16 cellular contexts compared by ENCODE assay signal in genomic region chr14:95922080-95922479, GRCh38. TPM values are rescaled to one million over a fixed set of nuclear protein-coding genes. Genes with fewer than 3 reads are reported as not detected.
DNase-seq lines count a peak whose midpoint lies in the region; FAIRE-seq and TF ChIP-seq lines count a peak whose summit lies in the region.
"Had no signal": no experiment of that assay in that cellular context is flagged by ENCODE, and none has a peak within 500 bp of the region (broad histone marks: within the 10 kb centered on the region; RNA-seq: fewer than 3 reads in every experiment).

No MANE protein-coding gene starts in this region.

- no peak overlapping the region for H3K18ac ChIP-seq in H1 (ENCODE audit: extremely low read depth, low read length)

- POLR2A ChIA-PET in H1 (lab: Charles Lee; ENCODE audit: partially characterized antibody), result no interaction called here

- WGBS in H1 (ENCODE audit: extremely low coverage in 1 of 2, insufficient coverage in 1 of 2, insufficient read length in 1 of 2, insufficient replicate concordance in 2 of 2, low coverage in 1 of 2, low lambda C conversion rate in 2 of 2, missing lambda C conversion rate in 1 of 2), 2 experiments, result 92% methylated on average over 4 of the region's 4 CpGs; no CpG with 5 or more reads in 1 of the 2 experiments

- H3K4ac ChIP-seq in H1 (replicated peaks; ENCODE audit: insufficient read length, low read depth, low read length), result no peak overlapping the region

- no peak overlapping the region for H3K56ac ChIP-seq in H1 (replicated peaks; ENCODE audit: insufficient read length, low read depth, low read length)

- no peaks in the 10 kb centered on the region for H3K27me3 Mint-ChIP-seq in endothelial cell (ENCODE audit: unreplicated experiment)

- no peak overlapping the region for H2BK12ac ChIP-seq in H1 (ENCODE audit: low read depth, low read length)

- no peak for FAIRE-seq in H1 (lab: Jason Lieb, UNC)
- FAIRE-seq: A549, D721Med had no signal

- H3K27ac ChIP-seq in H1 (ENCODE audit: low read depth, low read length), result no peak overlapping the region
- H3K27ac ChIP-seq: A549, C4-2B had no signal

- no peak for TF ChIP-seq EP300 in H1 (IDR thresholded peaks at IDR 0.05; ENCODE audit: borderline replicate concordance in 1 of 2, low read depth in 2 of 2, low read length in 2 of 2)

- H2BK120ac ChIP-seq in H1 (replicated peaks; ENCODE audit: low read depth, low read length), result no peak overlapping the region

- in situ Hi-C loops in HAP-1 (cut with MboI; ENCODE audit: low sequenced_read_pairs), result no loop called here

- H2AFZ ChIP-seq in H1 (ENCODE audit: low read length), result no peak overlapping the region

- no peak overlapping the region for H3K4me2 ChIP-seq in H1 (ENCODE audit: insufficient read depth in 1 of 2, low read depth in 2 of 2, low read length in 2 of 2)
- H3K4me2 ChIP-seq: A549 had no signal

- H3K23me2 ChIP-seq in H1 (ENCODE audit: low read depth, low read length), result no peaks in the 10 kb centered on the region

- no peak overlapping the region for H2BK20ac ChIP-seq in H1 (ENCODE audit: low read length)

- no peak overlapping the region for H3K23ac ChIP-seq in H1 (ENCODE audit: insufficient read length)

- H2BK5ac ChIP-seq in H1 (ENCODE audit: low read depth, low read length), result no peak overlapping the region

- H3K9me3 ChIP-seq in MG63, result no peaks in the 10 kb centered on the region
- H3K9me3 ChIP-seq in H1 (ENCODE audit: insufficient read depth in 2 of 2, low read depth in 1 of 2, low read length in 1 of 2), result no peaks in the 10 kb centered on the region
- no peaks in the 10 kb centered on the region for H3K9me3 ChIP-seq in HAP-1
- H3K9me3 ChIP-seq: A549, Caco-2 had no signal

- no peak overlapping the region for H3K4me3 Mint-ChIP-seq in endothelial cell (ENCODE audit: unreplicated experiment)
- H3K4me3 Mint-ChIP-seq: CD4-positive, alpha-beta T cell; H9 had no signal

- no peak for TF ChIP-seq POLR2A in H1 (IDR thresholded peaks at IDR 0.05; ENCODE audit: control extremely low read depth in 1 of 2, low read depth in 2 of 2, low read length in 2 of 2)

- H3K27ac Mint-ChIP-seq in endothelial cell (ENCODE audit: unreplicated experiment), result no peak overlapping the region
- H3K27ac Mint-ChIP-seq: CD4-positive, alpha-beta T cell; H9 had no signal

- no peak overlapping the region for H2AK5ac ChIP-seq in H1 (ENCODE audit: low read depth, low read length)

- no peak for TF ChIP-seq CTCF in H1 (IDR thresholded peaks at IDR 0.05; ENCODE audit: control extremely low read depth in 1 of 3, insufficient read depth in 1 of 3, low read depth in 1 of 3, low read length in 3 of 3)
- TF ChIP-seq CTCF in endothelial cell (IDR thresholded peaks at IDR 0.05; ENCODE audit: unreplicated experiment), result no peak

- no peak overlapping the region for H4K5ac ChIP-seq in H1 (ENCODE audit: insufficient read length, low read depth, low read length)

- no peak overlapping the region for H4K91ac ChIP-seq in H1 (replicated peaks; ENCODE audit: insufficient read length, low read length)

- peaks cover 0 to 4% of the 10 kb centered on the region in 2 experiments; a peak in 1 of 4 replicates for H3K79me2 ChIP-seq in H1 (ENCODE audit: control insufficient read depth in 1 of 2, insufficient read depth in 2 of 2, low read length in 2 of 2)

- H3K9ac ChIP-seq in H1 (replicated peaks in 1 of 4; ENCODE audit: extremely low read depth in 1 of 4, low read depth in 3 of 4, low read length in 3 of 4), result no peak overlapping the region

- H3K4me1 ChIP-seq in H1 (replicated peaks in 1 of 4; ENCODE audit: control insufficient read depth in 3 of 4, insufficient read depth in 4 of 4, low read length in 3 of 4) (peaks cover 0 to 10% (median 5%) of the 10 kb centered on the region in 4 experiments; a peak in 4 of 7 replicates), HAP-1 (no peaks in the 10 kb centered on the region)
- H3K4me1 ChIP-seq: A549, Caco-2 had no signal

- H3K9me3 Mint-ChIP-seq in endothelial cell (ENCODE audit: unreplicated experiment), result no peaks in the 10 kb centered on the region
- H3K9me3 Mint-ChIP-seq: CD4-positive, alpha-beta T cell; H9 had no signal

- CTCF ChIA-PET in H1 (lab: Charles Lee; ENCODE audit: partially characterized antibody), result interaction anchor here (0.9 to 1.3 kb wide), 4 partner anchors 16 to 72 kb away, joined by 3 to 6 read pairs (median 3); no protein-coding TSS in a partner anchor

- no peaks in the 10 kb centered on the region for H3K79me1 ChIP-seq in H1 (ENCODE audit: low read depth, low read length)

- H2BK15ac ChIP-seq in H1 (ENCODE audit: low read length), result peak overlapping the region; percentile 2; the same call in 1 of the 2 replicates

- no peak overlapping the region for H4K8ac ChIP-seq in H1 (ENCODE audit: extremely low read depth, insufficient read depth, low read length)

- H3K36me3 ChIP-seq in MG63 (no peaks in the 10 kb centered on the region), H1 (ENCODE audit: control insufficient read depth in 2 of 4, insufficient read depth in 4 of 4, low read length in 3 of 4) (peaks cover 0 to 47% (median 9%) of the 10 kb centered on the region in 4 experiments; a peak in 5 of 8 replicates), HAP-1 (replicated peaks) (no peaks in the 10 kb centered on the region)

- H3K4me3 ChIP-seq in MG63, result no peak overlapping the region
- H3K4me3 ChIP-seq in H1 (ENCODE audit: extremely low read depth in 1 of 4, insufficient read depth in 2 of 4, low read depth in 3 of 4, low read length in 4 of 4), result no peak overlapping the region
- H3K4me3 ChIP-seq in HAP-1, result no peak overlapping the region
- H3K4me3 ChIP-seq: A549 had no signal

- no peak for TF ChIP-seq RAD21 in H1 (IDR thresholded peaks at IDR 0.05 in 1 of 2, conservative IDR thresholded peaks at IDR 0.05 in 1 of 2; ENCODE audit: low read depth in 2 of 2, low read length in 2 of 2)

- H3K27me3 ChIP-seq in MG63, result no peaks in the 10 kb centered on the region
- H3K27me3 ChIP-seq in H1 (replicated peaks in 1 of 4; ENCODE audit: control insufficient read depth in 3 of 4, extremely low read depth in 1 of 4, insufficient read depth in 3 of 4, low read length in 3 of 4), result no peaks in the 10 kb centered on the region
- H3K27me3 ChIP-seq in HAP-1 (ENCODE audit: low read depth), result no peaks in the 10 kb centered on the region

- no peaks in the 10 kb centered on the region for H4K20me1 ChIP-seq in H1 (replicated peaks in 1 of 2; ENCODE audit: control insufficient read depth in 1 of 2, insufficient read depth in 2 of 2, low read length in 2 of 2)

- H3K4me1 Mint-ChIP-seq in endothelial cell (ENCODE audit: unreplicated experiment), result no peaks in the 10 kb centered on the region

- no peaks in the 10 kb centered on the region for H3K36me3 Mint-ChIP-seq in endothelial cell (ENCODE audit: low read depth, unreplicated experiment)

- DNase-seq in ELR (ENCODE audit: low read depth), result peak; percentile 13
- peak; percentile 21 for DNase-seq in MG63
- no peak for DNase-seq in H1 (ENCODE audit: low read depth in 1 of 2, low spot score in 2 of 2)
- no peak for DNase-seq in activated naive CD4-positive, alpha-beta T cell treated with Interleukin-2 at 50 U/mL for 16 hours
- no peak for DNase-seq in endothelial cell (ENCODE audit: low spot score)
- DNase-seq in HAP-1 (ENCODE audit: low spot score in 2 of 2), result no peak
- DNase-seq: AML-193; Caco-2; CD4-positive, alpha-beta T cell; GF-D8; GOT3; H9 had no signal

- no peak overlapping the region for H3K14ac ChIP-seq in H1 (ENCODE audit: insufficient read length)

TF ChIP-seq in H1, 55 proteins besides CTCF, POLR2A, EP300 and RAD21:
- TF ChIP-seq GABPA (IDR thresholded peaks at IDR 0.05; ENCODE audit: borderline replicate concordance, insufficient read depth, low read length) (no peak), BACH1 (IDR thresholded peaks at IDR 0.05; ENCODE audit: low read length) (no peak), SP2 (IDR thresholded peaks at IDR 0.05; ENCODE audit: low read length) (no peak), KDM1A (IDR thresholded peaks at IDR 0.05; ENCODE audit: borderline replicate concordance, low read length) (no peak), SP4 (IDR thresholded peaks at IDR 0.05; ENCODE audit: low read length) (no peak), RNF2 (IDR thresholded peaks at IDR 0.05; ENCODE audit: borderline replicate concordance, low read depth, low read length, missing control alignments, poor library complexity, severe bottlenecking) (no peak), TAF7 (optimal IDR thresholded peaks at IDR 0.05; ENCODE audit: borderline replicate concordance, low read depth, low read length) (no peak), JUND (IDR thresholded peaks at IDR 0.05; ENCODE audit: low read length) (no peak), CEBPB (IDR thresholded peaks at IDR 0.05; ENCODE audit: low read depth, low read length) (no peak), PHF8 (conservative IDR thresholded peaks at IDR 0.05; ENCODE audit: low read depth, low read length) (no peak), KDM4A (IDR thresholded peaks at IDR 0.05; ENCODE audit: low read depth, low read length, severe bottlenecking) (no peak), GTF2F1 (IDR thresholded peaks at IDR 0.05; ENCODE audit: borderline replicate concordance, low read depth, low read length) (no peak), CHD2 (IDR thresholded peaks at IDR 0.05; ENCODE audit: low read length) (no peak), POU5F1 (IDR thresholded peaks at IDR 0.05; ENCODE audit: low read depth, low read length) (no peak), CREB1 (IDR thresholded peaks at IDR 0.05) (no peak)
- TF ChIP-seq, protein P1, sequence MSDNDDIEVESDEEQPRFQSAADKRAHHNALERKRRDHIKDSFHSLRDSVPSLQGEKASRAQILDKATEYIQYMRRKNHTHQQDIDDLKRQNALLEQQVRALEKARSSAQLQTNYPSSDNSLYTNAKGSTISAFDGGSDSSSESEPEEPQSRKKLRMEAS (IDR thresholded peaks at IDR 0.05), result no peak

RNA-seq across cellular contexts. Expression of gene TUNAR, which starts 45.4 kb away (rescaled TPM):
- not detected in 2 replicates for total RNA-seq in MG63 (2014; rRNA removed; shearing (Covaris generic); ENCODE audit: low replicate concordance)
- total RNA-seq in H1 (2021; fragmentation: NEBNext Ultra II Directional; extraction: Animal tissue kit (Norgen Biotek cat#: 25700)), result 63.7 and 63.9 TPM in 2 replicates
- polyA plus RNA-seq in H1 (2011; rRNA removed), result 12.3 and 12.8 TPM in 2 replicates
- 18.2 TPM for polyA plus RNA-seq in H1 (2011; cell fraction: cytosol; rRNA removed)
- polyA plus RNA-seq in H1 (2011; cell fraction: nucleus; rRNA removed), result 13.0 TPM
- polyA plus RNA-seq in H1 (2012, experiment 1 of 2), result 48.9 to 70.8 TPM (median 51.8 TPM) in 4 replicates
- 53.8 TPM for polyA plus RNA-seq in H1 (2012, experiment 2 of 2)
- polyA plus RNA-seq in H1 (2013, experiment 1 of 2), result 46.4 TPM
- 49.6 TPM for polyA plus RNA-seq in H1 (2013, experiment 2 of 2)
- polyA minus RNA-seq in H1 (2011; rRNA and poly(A)+ RNA removed), result 11.2 and 12.1 TPM in 2 replicates
- 16.5 TPM for polyA minus RNA-seq in H1 (2011; cell fraction: cytosol; rRNA and poly(A)+ RNA removed)
- polyA minus RNA-seq in H1 (2011; cell fraction: nucleus; rRNA and poly(A)+ RNA removed), result 15.7 TPM
- total RNA-seq in endothelial cell (ENCODE audit: unreplicated experiment), result 2.0 TPM
- total RNA-seq: Caco-2; CD4-positive, alpha-beta T cell had no signal
- polyA plus RNA-seq: A549, BJ had no signal

Comparison
In these comparisons a context has a peak if more than half of its experiments do, and no peak if none do; other contexts are left out.
1. DNase-seq: peak in ELR (single experiment) and MG63 (single experiment); none in H1 (0 of 2), activated naive CD4-positive, alpha-beta T cell treated with Interleukin-2 at 50 U/mL for 16 hours (single experiment), endothelial cell (single experiment) and HAP-1 (0 of 2).
2. RNA of gene TUNAR, which starts 45.4 kb away (total RNA-seq): 63.7 to 63.9 TPM in H1; 2.0 TPM in endothelial cell (single experiment) and not detected in MG63; every median in the first group is over 10 times any median in the second.